ENCODE assay signal across 8 cellular contexts in the genomic region with DNA sequence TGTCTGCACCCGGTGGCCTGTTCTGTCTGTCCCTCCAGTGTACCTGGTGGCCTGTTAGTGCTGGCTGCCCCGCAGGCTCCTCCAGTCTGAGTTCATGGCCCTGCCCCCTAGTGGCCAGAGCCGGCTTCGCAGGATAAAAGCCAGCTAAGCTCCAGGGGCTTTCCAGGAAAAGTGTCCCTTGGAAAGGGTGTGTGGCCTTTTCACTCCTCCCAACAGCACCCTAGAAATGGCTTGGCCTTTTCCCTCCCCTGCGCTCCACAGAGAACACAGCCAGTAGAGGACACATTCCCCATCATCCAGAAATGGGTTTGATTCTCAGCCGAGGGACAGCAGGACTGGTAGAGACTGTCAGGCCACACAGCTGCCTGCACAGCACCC. TPM values are rescaled to one million over a fixed set of nuclear protein-coding genes. Genes with fewer than 3 reads are reported as not detected.
A peak's percentile ranks its signal among the peaks of the same experiment; 100 is the strongest.
DNase-seq lines count a peak whose midpoint lies in the region; ATAC-seq and TF ChIP-seq lines count a peak whose summit lies in the region.
"Not testable (repeated sequence)": the region's sequence is repeated elsewhere in the genome, so short reads cannot be mapped to it uniquely, and the experiment has no call there.

No MANE protein-coding gene starts in this region.

- peak in 2 of 3 donors; percentile 34 to 61 for DNase-seq in CD4-positive, CD25-positive, alpha-beta regulatory T cell
- DNase-seq in GM23338 (ENCODE audit: low spot score): not testable (repeated sequence)
- DNase-seq in activated CD8-positive, alpha-beta memory T cell treated with anti-CD3 and anti-CD28 coated beads, Interleukin-2, amount 50 U/mL, for 4 hours: peak; percentile 67
- peak; percentile 18 for DNase-seq in brain microvascular endothelial cell
- peak; percentile 49 to 69 for DNase-seq in heart right ventricle
- DNase-seq in stimulated activated CD8-positive, alpha-beta memory T cell treated with anti-CD3 and anti-CD28 coated beads, Interleukin-2, amount 100 ng/mL, for 1 hour (ENCODE audit: low read depth in 2 of 2): peak; percentile 21 to 30

- not testable (repeated sequence) for H3K27ac Mint-ChIP-seq in CD4-positive, CD25-positive, alpha-beta regulatory T cell; GM23338

- ATAC-seq in CD4-positive, CD25-positive, alpha-beta regulatory T cell (ENCODE audit: low read depth in 2 of 2): peak; percentile 81 to 84
- ATAC-seq in GM23338 (peak; percentile 96), SK-N-SH treated with all-trans-retinoic acid at 6 μM for 48 hours (peak; percentile 95), heart right ventricle (peak; percentile 51 to 93 (median 86))

- in situ Hi-C loops in brain microvascular endothelial cell (cut with HindIII; ENCODE audit: low pct_ligation_motif_present, low sequenced_read_pairs): not testable (repeated sequence)

- not testable (repeated sequence) for H2AFZ ChIP-seq in GM23338, parathyroid adenoma

- not testable (repeated sequence) for H3K4me3 ChIP-seq in CD4-positive, CD25-positive, alpha-beta regulatory T cell (ENCODE audit: low read depth, low read length); GM23338; brain microvascular endothelial cell (ENCODE audit: low read depth, low read length); heart right ventricle; parathyroid adenoma (ENCODE audit: low read depth, low read length)

- intact Hi-C loops in heart right ventricle (cut with DNase I): not testable (repeated sequence)

- not testable (repeated sequence) for H3K36me3 ChIP-seq in CD4-positive, CD25-positive, alpha-beta regulatory T cell (ENCODE audit: control insufficient read depth, insufficient read depth, low read length); GM23338 (ENCODE audit: insufficient read depth); brain microvascular endothelial cell (replicated peaks); heart right ventricle; parathyroid adenoma (ENCODE audit: control insufficient read depth, insufficient read depth, low read length)

- H3K9me3 Mint-ChIP-seq in CD4-positive, CD25-positive, alpha-beta regulatory T cell; GM23338: not testable (repeated sequence)

- H3K27me3 ChIP-seq in CD4-positive, CD25-positive, alpha-beta regulatory T cell (ENCODE audit: control insufficient read depth, insufficient read depth, low read length); GM23338 (ENCODE audit: insufficient read depth); brain microvascular endothelial cell (replicated peaks); heart right ventricle; parathyroid adenoma (ENCODE audit: control insufficient read depth, insufficient read depth, low read length): not testable (repeated sequence)

- not testable (repeated sequence) for H3K4me3 Mint-ChIP-seq in CD4-positive, CD25-positive, alpha-beta regulatory T cell; GM23338

- not testable (repeated sequence) for H3K27me3 Mint-ChIP-seq in CD4-positive, CD25-positive, alpha-beta regulatory T cell; GM23338 (ENCODE audit: insufficient read depth, low read depth, poor library complexity)

- not testable (repeated sequence) for H4K20me1 ChIP-seq in GM23338 (replicated peaks; ENCODE audit: insufficient read depth)

- not testable (repeated sequence) for H3K9me2 ChIP-seq in GM23338 (ENCODE audit: insufficient read depth)

- not testable (repeated sequence) for H3K4me1 ChIP-seq in CD4-positive, CD25-positive, alpha-beta regulatory T cell (ENCODE audit: control insufficient read depth, insufficient read depth, low read length, poor library complexity, severe bottlenecking); GM23338 (ENCODE audit: insufficient read depth); heart right ventricle; parathyroid adenoma

- not testable (repeated sequence) for H3K9ac ChIP-seq in parathyroid adenoma

- 17 to 20% methylated on average over 5 to 6 of the region's 6 CpGs for WGBS in heart right ventricle, 2 donors

- not testable (repeated sequence) for H3K4me1 Mint-ChIP-seq in CD4-positive, CD25-positive, alpha-beta regulatory T cell; GM23338

- 0 out of 2 replicates have a peak overlapping the region, but pooled peaks have one; percentile 55 for H3K4me2 ChIP-seq in GM23338
- not testable (repeated sequence) for H3K4me2 ChIP-seq in parathyroid adenoma (ENCODE audit: low read length)

- H3K79me2 ChIP-seq in GM23338 (replicated peaks; ENCODE audit: insufficient read depth); parathyroid adenoma: not testable (repeated sequence)

- TF ChIP-seq CTCF in GM23338 (conservative IDR thresholded peaks at IDR 0.05; ENCODE audit: low read depth in 2 of 2) (peak; percentile 36 to 55; a peak in 3 of 4 replicates), brain microvascular endothelial cell (IDR thresholded peaks at IDR 0.05; ENCODE audit: low read depth, low read length, missing control alignments) (peak; percentile 49), heart right ventricle (IDR thresholded peaks at IDR 0.05) (peak; percentile 31 to 64 (median 57)), parathyroid adenoma (IDR thresholded peaks at IDR 0.05) (peak; percentile 48)

- not testable (repeated sequence) for H3K36me3 Mint-ChIP-seq in CD4-positive, CD25-positive, alpha-beta regulatory T cell; GM23338 (ENCODE audit: low read depth)

- H3K9me3 ChIP-seq in CD4-positive, CD25-positive, alpha-beta regulatory T cell (ENCODE audit: control insufficient read depth in 2 of 2, low read length in 2 of 2); heart right ventricle; parathyroid adenoma (ENCODE audit: control insufficient read depth, low read length): not testable (repeated sequence)

- not testable (repeated sequence) for H3K27ac ChIP-seq in CD4-positive, CD25-positive, alpha-beta regulatory T cell (ENCODE audit: insufficient read depth, low read length, poor library complexity, severe bottlenecking); GM23338 (ENCODE audit: low read depth); brain microvascular endothelial cell; heart right ventricle; parathyroid adenoma

- not testable (repeated sequence) for H3F3A ChIP-seq in GM23338 (replicated peaks; ENCODE audit: low read depth)

RNA-seq across cellular contexts. Expression of gene GOLGA6D, which starts 16.7 kb away (rescaled TPM):
- not detected for total RNA-seq in CD4-positive, CD25-positive, alpha-beta regulatory T cell
- not detected for polyA plus RNA-seq in CD4-positive, CD25-positive, alpha-beta regulatory T cell
- total RNA-seq in GM23338 (2014; rRNA removed; shearing (Covaris generic)): 1.0 and 2.1 TPM in 2 replicates
- polyA plus RNA-seq in GM23338 (2016; fragmentation: Nextera tagmentation; extraction: Ambion mirVana) (0.71 and 0.99 TPM in 2 replicates), heart right ventricle (not detected)
- total RNA-seq in heart right ventricle: under 1 TPM in 1 of 10 donors, not detected in 9; 0.09 TPM

RNA-seq across cellular contexts. Expression of gene COMMD4, which starts 36.6 kb away (rescaled TPM):
- total RNA-seq in CD4-positive, CD25-positive, alpha-beta regulatory T cell: 30.3 TPM
- 10 to 100 TPM; 44.7 to 68.1 (median 56.6) TPM for polyA plus RNA-seq in CD4-positive, CD25-positive, alpha-beta regulatory T cell
- 131 and 166 TPM in 2 replicates for total RNA-seq in GM23338 (2014; rRNA removed; shearing (Covaris generic))
- polyA plus RNA-seq in GM23338 (2016; fragmentation: Nextera tagmentation; extraction: Ambion mirVana) (128 and 131 TPM in 2 replicates), heart right ventricle (10 to 100 TPM; 59.5 to 74.3 TPM)
- 10 to 100 TPM; 29.0 to 45.6 (median 38.0) TPM for total RNA-seq in heart right ventricle

RNA-seq across cellular contexts. Expression of gene GOLGA6C, which starts 41.2 kb away (rescaled TPM):
- not detected for total RNA-seq in CD4-positive, CD25-positive, alpha-beta regulatory T cell
- polyA plus RNA-seq in CD4-positive, CD25-positive, alpha-beta regulatory T cell: not detected
- 0.70 and 1.3 TPM in 2 replicates for total RNA-seq in GM23338 (2014; rRNA removed; shearing (Covaris generic))
- polyA plus RNA-seq in GM23338 (2016; fragmentation: Nextera tagmentation; extraction: Ambion mirVana) (0.34 TPM in 1 of 2 replicates, not detected in the other), heart right ventricle (not detected)
- total RNA-seq in heart right ventricle: not detected

RNA-seq across cellular contexts. Expression of gene NEIL1, which starts 47.5 kb away (rescaled TPM):
- total RNA-seq in CD4-positive, CD25-positive, alpha-beta regulatory T cell: 23.7 TPM
- 1 to 10 TPM; 1.1 to 3.4 (median 1.4) TPM for polyA plus RNA-seq in CD4-positive, CD25-positive, alpha-beta regulatory T cell
- total RNA-seq in GM23338 (2014; rRNA removed; shearing (Covaris generic)): 9.7 and 17.0 TPM in 2 replicates
- polyA plus RNA-seq in GM23338 (2016; fragmentation: Nextera tagmentation; extraction: Ambion mirVana) (6.2 and 11.7 TPM in 2 replicates), heart right ventricle (10 to 100 TPM in 1 of 2 donors, 1 to 10 TPM in 1; 6.1 to 41.6 TPM)
- total RNA-seq in heart right ventricle: 10 to 100 TPM in 3 of 10 donors, 1 to 10 TPM in 7; 4.1 to 17.8 (median 8.1) TPM
